ENCODE assay signal across 8 cellular contexts in the genomic region with DNA sequence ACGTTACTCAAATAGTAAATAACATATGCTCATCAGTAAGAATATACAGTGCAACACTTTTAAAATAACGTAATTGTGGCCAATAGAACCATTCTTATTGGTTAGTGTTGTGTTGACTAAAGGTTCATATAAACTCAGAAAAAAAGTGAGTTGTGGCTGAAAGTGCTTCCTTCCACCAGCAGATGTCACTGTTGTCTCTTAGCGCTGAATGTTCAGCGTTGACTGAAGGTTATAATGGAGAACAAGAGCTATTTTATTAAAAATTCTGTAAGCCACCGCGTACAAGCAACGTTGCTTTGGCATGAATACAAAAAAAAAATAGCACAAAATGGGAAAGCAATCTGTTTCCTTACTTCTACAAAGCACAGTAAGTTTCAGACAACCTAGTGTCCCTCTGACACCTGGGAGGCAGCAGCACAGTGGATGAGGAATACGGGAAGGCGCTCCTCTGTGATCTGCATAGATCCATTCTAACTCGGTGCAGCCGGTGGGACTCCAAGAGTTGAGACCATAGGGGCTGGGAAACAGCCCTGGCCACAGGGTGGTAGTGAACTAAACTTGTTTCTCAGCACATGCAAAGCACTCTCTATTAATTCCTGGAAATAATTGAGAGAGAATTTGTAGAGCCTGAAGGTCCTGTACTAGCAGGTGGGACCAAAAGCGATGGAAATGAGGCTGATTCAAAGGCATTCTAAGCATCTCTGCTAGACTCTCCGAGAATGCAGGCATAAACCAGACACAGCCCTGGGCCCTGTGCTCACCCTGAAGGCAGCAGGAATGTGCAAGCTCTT. TPM values are rescaled to one million over a fixed set of nuclear protein-coding genes. Genes with fewer than 3 reads are reported as not detected.
A peak's percentile ranks its signal among the peaks of the same experiment; 100 is the strongest.
DNase-seq lines count a peak whose midpoint lies in the region; ATAC-seq and TF ChIP-seq lines count a peak whose summit lies in the region.

No MANE protein-coding gene starts in this region.

- peak; percentile 78 for ATAC-seq in HG02763 (IDR thresholded peaks at IDR 0.05; ENCODE audit: unreplicated experiment)

- H3K4me3 ChIP-seq in WERI-Rb-1 (ENCODE audit: low read depth, low read length) (no peak overlapping the region), fibroblast of pulmonary artery (replicated peaks; ENCODE audit: low read depth, low read length) (no peak overlapping the region), neural progenitor cell (peak overlapping the region; percentile 38)

- peak overlapping the region; percentile 82 for H2AFZ ChIP-seq in neural progenitor cell (replicated peaks)

- H3K4me3 Mint-ChIP-seq in neural progenitor cell = peak overlapping the region; percentile 14

- in situ Hi-C loops in GM13976 (cut with MboI; ENCODE audit: low sequenced_read_pairs, unreplicated experiment) = no loop called here

- H3K36me3 Mint-ChIP-seq in neural progenitor cell = no peaks in the 10 kb centered on the region

- H3K9ac ChIP-seq in neural progenitor cell = no peak overlapping the region

- peak; percentile 73 for TF ChIP-seq CTCF in GM13976 (IDR thresholded peaks at IDR 0.05; ENCODE audit: borderline replicate concordance, control extremely low read depth, extremely low read depth, insufficient read depth, missing control alignments)
- TF ChIP-seq CTCF in WERI-Rb-1 (IDR thresholded peaks at IDR 0.05; ENCODE audit: low read depth, low read length) = peak; percentile 90
- peak; percentile 97 for TF ChIP-seq CTCF in fibroblast of pulmonary artery (IDR thresholded peaks at IDR 0.05; ENCODE audit: low read length, missing control alignments)
- TF ChIP-seq CTCF in neural progenitor cell (IDR thresholded peaks at IDR 0.05) = peak; percentile 98

- H3K27ac ChIP-seq in WERI-Rb-1 = no peak overlapping the region
- no peak overlapping the region for H3K27ac ChIP-seq in neural progenitor cell

- H3K9me3 Mint-ChIP-seq in neural progenitor cell = no peaks in the 10 kb centered on the region

- H3K4me1 ChIP-seq in neural progenitor cell = no peaks in the 10 kb centered on the region

- H3K79me2 ChIP-seq in neural progenitor cell (ENCODE audit: low read depth) = no peaks in the 10 kb centered on the region

- DNase-seq in AG20443 (ENCODE audit: low spot score) = peak; percentile 56
- peak; percentile 46 for DNase-seq in GM13976 (ENCODE audit: low spot score)
- peak; percentile 22 for DNase-seq in NCI-H1417 treated with DMSO at 0.1 percent for 48 hours (lab: John Stamatoyannopoulos, UW)
- peak; percentile 52 for DNase-seq in WERI-Rb-1
- DNase-seq in fibroblast of pulmonary artery (ENCODE audit: low read depth) = peak; percentile 80
- DNase-seq in neural progenitor cell (ENCODE audit: low spot score) = peak; percentile 67
- no peak for DNase-seq in UCSD-AML1 (lab: John Stamatoyannopoulos, UW; ENCODE audit: unreplicated experiment)

- H3K27me3 ChIP-seq in WERI-Rb-1 (ENCODE audit: insufficient read depth, low read depth, severe bottlenecking) (no peaks in the 10 kb centered on the region), neural progenitor cell (peaks cover 25% of the 10 kb centered on the region)

- no peaks in the 10 kb centered on the region for H3K27me3 Mint-ChIP-seq in neural progenitor cell (ENCODE audit: insufficient read depth, low read depth)

- H3K27ac Mint-ChIP-seq in neural progenitor cell = no peak overlapping the region

- peak overlapping the region; percentile 75 for H3K4me2 ChIP-seq in neural progenitor cell

- H3K36me3 ChIP-seq in WERI-Rb-1 (no peaks in the 10 kb centered on the region), neural progenitor cell (no peaks in the 10 kb centered on the region)

- H3K9me3 ChIP-seq in WERI-Rb-1 (ENCODE audit: severe bottlenecking) (no peaks in the 10 kb centered on the region), neural progenitor cell (ENCODE audit: low read depth) (no peaks in the 10 kb centered on the region)

- H3K4me1 Mint-ChIP-seq in neural progenitor cell = no peaks in the 10 kb centered on the region

- H4K20me1 ChIP-seq in neural progenitor cell (ENCODE audit: low read depth) = no peaks in the 10 kb centered on the region

- H3F3A ChIP-seq in neural progenitor cell (ENCODE audit: low read depth) = no peaks in the 10 kb centered on the region

RNA-seq across cellular contexts. Expression of gene OXGR1, which starts 23.9 kb away (rescaled TPM):
- total RNA-seq in neural progenitor cell (ENCODE audit: low replicate concordance) = 0.88 and 1.6 TPM in 2 replicates
